Comparison of ENCODE assay signal across 8 cellular contexts in the genomic region with DNA sequence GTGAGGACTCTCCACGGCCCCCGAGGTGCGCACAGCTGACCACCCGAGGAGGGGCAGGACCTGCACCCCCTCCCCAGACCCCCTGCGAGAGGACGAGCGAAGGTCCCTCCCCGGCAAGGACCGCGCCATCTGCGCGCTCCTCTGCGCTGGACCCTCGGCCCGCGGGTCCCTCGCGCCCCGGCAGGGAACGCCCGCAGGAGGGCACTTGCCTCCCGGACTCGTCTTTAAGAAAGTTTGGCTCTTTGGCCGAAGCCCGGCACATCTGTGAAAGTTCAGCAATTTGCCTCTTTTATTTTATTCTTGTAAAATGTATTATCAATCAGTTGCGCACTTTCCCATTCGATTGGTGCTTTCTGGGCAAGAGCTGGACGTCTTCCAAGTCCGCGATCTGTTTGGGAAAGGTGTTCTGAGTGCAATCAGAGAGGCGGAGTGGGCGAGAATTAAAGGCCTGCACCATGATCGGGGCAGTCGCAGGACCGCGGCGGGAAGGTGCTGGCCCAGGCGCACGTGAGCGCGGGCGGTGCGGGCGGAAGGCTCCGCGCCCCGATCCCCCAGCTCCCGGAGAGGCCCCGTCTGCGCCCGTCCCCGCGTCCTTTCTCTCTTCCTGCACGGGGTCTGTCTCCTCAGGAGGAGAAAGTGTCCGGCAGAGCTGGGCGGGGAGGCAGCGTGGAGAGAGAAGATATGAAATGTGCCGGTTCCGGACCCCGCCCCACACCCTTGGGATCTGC. TPM values are rescaled to one million over a fixed set of nuclear protein-coding genes. Genes with fewer than 3 reads are reported as not detected.
DNase-seq lines count a peak whose midpoint lies in the region; ATAC-seq and TF ChIP-seq lines count a peak whose summit lies in the region.

No MANE protein-coding gene starts in this region.

- peaks cover 7% of the 10 kb centered on the region for H3K36me3 Mint-ChIP-seq in T-helper 2 cell treated with Interferon-gamma antibody and Interleukin-4, amounts not matched to agents 5 μg/mL and 100 μg/mL, for 36 hours (ENCODE audit: low read depth)
- peaks cover 2% of the 10 kb centered on the region for H3K36me3 Mint-ChIP-seq in activated T-helper 1 cell treated with anti-CD3 and anti-CD28 coated beads, Interleukin-12 subunit alpha, Interleukin-12 subunit beta, Interleukin-2, Interleukin-4 antibody, amounts not matched to agents 30 ng/mL and 10 ng/mL and 1 ng/mL, durations not matched to agents 14 hours and 24 hours and 36 hours (ENCODE audit: low read depth)

- no peak for ATAC-seq in HG03039 (IDR thresholded peaks at IDR 0.05; ENCODE audit: unreplicated experiment)
- no peak for ATAC-seq in HG03442 (IDR thresholded peaks at IDR 0.05; ENCODE audit: unreplicated experiment)

- H3K9ac ChIP-seq in rectal smooth muscle tissue (ENCODE audit: low read length): no peak overlapping the region

- H3K4me3 ChIP-seq in left ventricle myocardium inferior: peak overlapping the region; percentile 69
- peak overlapping the region; percentile 64 for H3K4me3 ChIP-seq in rectal smooth muscle tissue (ENCODE audit: low read length)

- DNase-seq in T-helper 2 cell treated with Interferon-gamma antibody and Interleukin-4, amounts not matched to agents 5 μg/mL and 100 μg/mL, for 36 hours (ENCODE audit: low spot score): no peak
- DNase-seq in T-helper 2 cell (no peak), left ventricle myocardium inferior (no peak)
- DNase-seq in activated T-helper 1 cell treated with anti-CD3 and anti-CD28 coated beads, Interleukin-12 subunit alpha, Interleukin-12 subunit beta, Interleukin-2, Interleukin-4 antibody, amounts not matched to agents 30 ng/mL and 10 ng/mL and 1 ng/mL, durations not matched to agents 14 hours and 24 hours and 36 hours (ENCODE audit: low spot score): no peak
- no peak for DNase-seq in activated CD4-positive, CD25-positive, alpha-beta regulatory T cell treated with anti-CD3 and anti-CD28 coated beads, Interleukin-2, amount 50 U/mL, for 72 hours

- H3K4me1 Mint-ChIP-seq in T-helper 2 cell treated with Interferon-gamma antibody and Interleukin-4, amounts not matched to agents 5 μg/mL and 100 μg/mL, for 36 hours (ENCODE audit: low read depth): peaks cover 3% of the 10 kb centered on the region
- no peaks in the 10 kb centered on the region for H3K4me1 Mint-ChIP-seq in activated T-helper 1 cell treated with anti-CD3 and anti-CD28 coated beads, Interleukin-12 subunit alpha, Interleukin-12 subunit beta, Interleukin-2, Interleukin-4 antibody, amounts not matched to agents 30 ng/mL and 10 ng/mL and 1 ng/mL, durations not matched to agents 14 hours and 24 hours and 36 hours (ENCODE audit: low read depth)

- intact Hi-C loops in activated T-helper 1 cell treated with anti-CD3 and anti-CD28 coated beads, Interleukin-12 subunit alpha, Interleukin-12 subunit beta, Interleukin-2, Interleukin-4 antibody, amounts not matched to agents 30 ng/mL and 10 ng/mL and 1 ng/mL, durations not matched to agents 14 hours and 24 hours and 36 hours (cut with micrococcal nuclease): loop anchor here (2.0 to 5.0 kb wide), 2 partner anchors 43 to 57 kb away; no protein-coding TSS in a partner anchor
- intact Hi-C loops in left ventricle myocardium inferior (cut with micrococcal nuclease): no loop called here

- peaks cover 67% of the 10 kb centered on the region for H3K27me3 ChIP-seq in left ventricle myocardium inferior (ENCODE audit: low read depth)
- peaks cover 14% of the 10 kb centered on the region for H3K27me3 ChIP-seq in rectal smooth muscle tissue (ENCODE audit: control insufficient read depth, insufficient read depth, low read length)

- H3K4me3 Mint-ChIP-seq in T-helper 2 cell treated with Interferon-gamma antibody and Interleukin-4, amounts not matched to agents 5 μg/mL and 100 μg/mL, for 36 hours: peak overlapping the region; percentile 77
- peak overlapping the region; percentile 37 for H3K4me3 Mint-ChIP-seq in activated T-helper 1 cell treated with anti-CD3 and anti-CD28 coated beads, Interleukin-12 subunit alpha, Interleukin-12 subunit beta, Interleukin-2, Interleukin-4 antibody, amounts not matched to agents 30 ng/mL and 10 ng/mL and 1 ng/mL, durations not matched to agents 14 hours and 24 hours and 36 hours

- H3K9me3 ChIP-seq in left ventricle myocardium inferior (replicated peaks): no peaks in the 10 kb centered on the region

- H3K27ac Mint-ChIP-seq in T-helper 2 cell treated with Interferon-gamma antibody and Interleukin-4, amounts not matched to agents 5 μg/mL and 100 μg/mL, for 36 hours: no peak overlapping the region
- H3K27ac Mint-ChIP-seq in activated T-helper 1 cell treated with anti-CD3 and anti-CD28 coated beads, Interleukin-12 subunit alpha, Interleukin-12 subunit beta, Interleukin-2, Interleukin-4 antibody, amounts not matched to agents 30 ng/mL and 10 ng/mL and 1 ng/mL, durations not matched to agents 14 hours and 24 hours and 36 hours: no peak overlapping the region

- no peaks in the 10 kb centered on the region for H3K9me3 Mint-ChIP-seq in T-helper 2 cell treated with Interferon-gamma antibody and Interleukin-4, amounts not matched to agents 5 μg/mL and 100 μg/mL, for 36 hours
- no peaks in the 10 kb centered on the region for H3K9me3 Mint-ChIP-seq in activated T-helper 1 cell treated with anti-CD3 and anti-CD28 coated beads, Interleukin-12 subunit alpha, Interleukin-12 subunit beta, Interleukin-2, Interleukin-4 antibody, amounts not matched to agents 30 ng/mL and 10 ng/mL and 1 ng/mL, durations not matched to agents 14 hours and 24 hours and 36 hours

- H3K27ac ChIP-seq in left ventricle myocardium inferior (replicated peaks): no peak overlapping the region
- H3K27ac ChIP-seq in rectal smooth muscle tissue (ENCODE audit: low read depth, low read length): no peak overlapping the region

- peaks cover 43% of the 10 kb centered on the region for H3K27me3 Mint-ChIP-seq in T-helper 2 cell treated with Interferon-gamma antibody and Interleukin-4, amounts not matched to agents 5 μg/mL and 100 μg/mL, for 36 hours (ENCODE audit: low read depth)
- peaks cover 41% of the 10 kb centered on the region for H3K27me3 Mint-ChIP-seq in activated T-helper 1 cell treated with anti-CD3 and anti-CD28 coated beads, Interleukin-12 subunit alpha, Interleukin-12 subunit beta, Interleukin-2, Interleukin-4 antibody, amounts not matched to agents 30 ng/mL and 10 ng/mL and 1 ng/mL, durations not matched to agents 14 hours and 24 hours and 36 hours (ENCODE audit: insufficient read depth)

- no peak for TF ChIP-seq CTCF in left ventricle myocardium inferior (IDR thresholded peaks at IDR 0.05; ENCODE audit: borderline replicate concordance)

- H3K4me1 ChIP-seq in left ventricle myocardium inferior: peaks cover 29% of the 10 kb centered on the region
- no peaks in the 10 kb centered on the region for H3K4me1 ChIP-seq in rectal smooth muscle tissue (ENCODE audit: control insufficient read depth, insufficient read depth, low read length)

- no peaks in the 10 kb centered on the region for H3K36me3 ChIP-seq in left ventricle myocardium inferior
- no peaks in the 10 kb centered on the region for H3K36me3 ChIP-seq in rectal smooth muscle tissue (ENCODE audit: control insufficient read depth, insufficient read depth, low read length)

RNA-seq across cellular contexts. Expression of a gene that starts 1.6 kb away (rescaled TPM):
- 0.18 TPM in 1 of 2 replicates, not detected in the other for total RNA-seq in activated T-helper 1 cell treated with anti-CD3 and anti-CD28 coated beads, Interleukin-12 subunit alpha, Interleukin-12 subunit beta, Interleukin-2, Interleukin-4 antibody, amounts not matched to agents 30 ng/mL and 10 ng/mL and 1 ng/mL, durations not matched to agents 14 hours and 24 hours and 36 hours
- 1.1 TPM for total RNA-seq in left ventricle myocardium inferior

RNA-seq across cellular contexts. Expression of a gene that starts 24.8 kb away (rescaled TPM):
- total RNA-seq in activated T-helper 1 cell treated with anti-CD3 and anti-CD28 coated beads, Interleukin-12 subunit alpha, Interleukin-12 subunit beta, Interleukin-2, Interleukin-4 antibody, amounts not matched to agents 30 ng/mL and 10 ng/mL and 1 ng/mL, durations not matched to agents 14 hours and 24 hours and 36 hours: 124 and 133 TPM in 2 replicates
- total RNA-seq in left ventricle myocardium inferior: 68.0 TPM

RNA-seq across cellular contexts. Expression of a gene that starts 25.7 kb away (rescaled TPM):
- 18.4 and 20.1 TPM in 2 replicates for total RNA-seq in activated T-helper 1 cell treated with anti-CD3 and anti-CD28 coated beads, Interleukin-12 subunit alpha, Interleukin-12 subunit beta, Interleukin-2, Interleukin-4 antibody, amounts not matched to agents 30 ng/mL and 10 ng/mL and 1 ng/mL, durations not matched to agents 14 hours and 24 hours and 36 hours
- 9.8 TPM for total RNA-seq in left ventricle myocardium inferior
